Comparison of ENCODE assay signal across 8 cellular contexts in genomic region chr11:130166457-130166784, GRCh38. TPM values are rescaled to one million over a fixed set of nuclear protein-coding genes. Genes with fewer than 3 reads are reported as not detected.
A peak's percentile ranks its signal among the peaks of the same experiment; 100 is the strongest.
DNase-seq lines count a peak whose midpoint lies in the region; ATAC-seq lines count a peak whose summit lies in the region.

No MANE protein-coding gene starts in this region.

- no peak overlapping the region for H3K27ac Mint-ChIP-seq in activated CD4-positive, alpha-beta T cell treated with anti-CD3 and anti-CD28 coated beads for 36 hours
- H3K27ac Mint-ChIP-seq in stimulated activated naive CD8-positive, alpha-beta T cell treated with anti-CD3 and anti-CD28 coated beads, Interleukin-15, Interleukin-2, amounts not matched to agents 100 ng/mL and 50 ng/mL, for 24 hours = peak overlapping the region; percentile 59
- H3K27ac Mint-ChIP-seq in activated CD8-positive, alpha-beta T cell treated with anti-CD3 and anti-CD28 coated beads, Interleukin-2, amount 10 ng/mL, durations not matched to agents 7 days and 5 days = no peak overlapping the region

- no peaks in the 10 kb centered on the region for H3K9me3 ChIP-seq in esophagus (ENCODE audit: control insufficient read depth in 2 of 2, insufficient read depth in 1 of 2, low read depth in 1 of 2, low read length in 1 of 2)

- peak overlapping the region; percentile 87 to 95 for H3K27ac ChIP-seq in esophagus (ENCODE audit: low read depth in 2 of 2, low read length in 1 of 2)

- DNase-seq in activated CD4-positive, alpha-beta T cell treated with anti-CD3 and anti-CD28 coated beads for 36 hours = no peak
- DNase-seq in activated CD4-positive, alpha-beta T cell treated with anti-CD3 and anti-CD28 coated beads, Interleukin-2, amount 50 U/mL, for 48 hours = no peak
- DNase-seq in NCI-H524 (lab: John Stamatoyannopoulos, UW) (peak; percentile 69 to 83), Ammon's horn (ENCODE audit: low spot score) (no peak)
- DNase-seq in activated CD8-positive, alpha-beta T cell treated with anti-CD3 and anti-CD28 coated beads, Interleukin-2, amount 10 ng/mL, durations not matched to agents 7 days and 5 days = no peak

- no peaks in the 10 kb centered on the region for H3K9me3 Mint-ChIP-seq in activated CD4-positive, alpha-beta T cell treated with anti-CD3 and anti-CD28 coated beads for 36 hours (ENCODE audit: low read depth)
- no peaks in the 10 kb centered on the region for H3K9me3 Mint-ChIP-seq in stimulated activated naive CD8-positive, alpha-beta T cell treated with anti-CD3 and anti-CD28 coated beads, Interleukin-15, Interleukin-2, amounts not matched to agents 100 ng/mL and 50 ng/mL, for 24 hours
- no peaks in the 10 kb centered on the region for H3K9me3 Mint-ChIP-seq in activated CD8-positive, alpha-beta T cell treated with anti-CD3 and anti-CD28 coated beads, Interleukin-2, amount 10 ng/mL, durations not matched to agents 7 days and 5 days (ENCODE audit: insufficient read depth)

- no peaks in the 10 kb centered on the region for H3K36me3 Mint-ChIP-seq in activated CD4-positive, alpha-beta T cell treated with anti-CD3 and anti-CD28 coated beads for 36 hours (ENCODE audit: low read depth)
- H3K36me3 Mint-ChIP-seq in stimulated activated naive CD8-positive, alpha-beta T cell treated with anti-CD3 and anti-CD28 coated beads, Interleukin-15, Interleukin-2, amounts not matched to agents 100 ng/mL and 50 ng/mL, for 24 hours (ENCODE audit: low read depth) = no peaks in the 10 kb centered on the region
- no peaks in the 10 kb centered on the region for H3K36me3 Mint-ChIP-seq in activated CD8-positive, alpha-beta T cell treated with anti-CD3 and anti-CD28 coated beads, Interleukin-2, amount 10 ng/mL, durations not matched to agents 7 days and 5 days (ENCODE audit: low read depth)

- H3K4me3 ChIP-seq in esophagus (ENCODE audit: low read depth in 1 of 2, low read length in 2 of 2) = no peak overlapping the region

- no peaks in the 10 kb centered on the region for H3K27me3 ChIP-seq in esophagus (ENCODE audit: control insufficient read depth in 1 of 2, insufficient read depth in 2 of 2, low read length in 2 of 2)

- WGBS in esophagus, 2 donors = 32 to 56% methylated on average over 4 of the region's 4 CpGs

- H3K4me3 Mint-ChIP-seq in activated CD4-positive, alpha-beta T cell treated with anti-CD3 and anti-CD28 coated beads for 36 hours = no peak overlapping the region
- H3K4me3 Mint-ChIP-seq in stimulated activated naive CD8-positive, alpha-beta T cell treated with anti-CD3 and anti-CD28 coated beads, Interleukin-15, Interleukin-2, amounts not matched to agents 100 ng/mL and 50 ng/mL, for 24 hours = no peak overlapping the region
- no peak overlapping the region for H3K4me3 Mint-ChIP-seq in activated CD8-positive, alpha-beta T cell treated with anti-CD3 and anti-CD28 coated beads, Interleukin-2, amount 10 ng/mL, durations not matched to agents 7 days and 5 days

- POLR2A ChIA-PET in activated CD4-positive, alpha-beta T cell treated with anti-CD3 and anti-CD28 coated beads for 36 hours (lab: Charles Lee) = no interaction called here
- POLR2A ChIA-PET in activated CD8-positive, alpha-beta T cell treated with anti-CD3 and anti-CD28 coated beads, Interleukin-2, amount 10 ng/mL, durations not matched to agents 7 days and 5 days (lab: Charles Lee) = no interaction called here

- H3K4me1 Mint-ChIP-seq in activated CD4-positive, alpha-beta T cell treated with anti-CD3 and anti-CD28 coated beads for 36 hours = no peaks in the 10 kb centered on the region
- H3K4me1 Mint-ChIP-seq in stimulated activated naive CD8-positive, alpha-beta T cell treated with anti-CD3 and anti-CD28 coated beads, Interleukin-15, Interleukin-2, amounts not matched to agents 100 ng/mL and 50 ng/mL, for 24 hours (ENCODE audit: low read depth) = peaks cover 21% of the 10 kb centered on the region
- H3K4me1 Mint-ChIP-seq in activated CD8-positive, alpha-beta T cell treated with anti-CD3 and anti-CD28 coated beads, Interleukin-2, amount 10 ng/mL, durations not matched to agents 7 days and 5 days (ENCODE audit: low read depth) = no peaks in the 10 kb centered on the region

- peaks cover 38% of the 10 kb centered on the region for H3K27me3 Mint-ChIP-seq in activated CD4-positive, alpha-beta T cell treated with anti-CD3 and anti-CD28 coated beads for 36 hours
- H3K27me3 Mint-ChIP-seq in stimulated activated naive CD8-positive, alpha-beta T cell treated with anti-CD3 and anti-CD28 coated beads, Interleukin-15, Interleukin-2, amounts not matched to agents 100 ng/mL and 50 ng/mL, for 24 hours = peaks cover 61% of the 10 kb centered on the region
- H3K27me3 Mint-ChIP-seq in activated CD8-positive, alpha-beta T cell treated with anti-CD3 and anti-CD28 coated beads, Interleukin-2, amount 10 ng/mL, durations not matched to agents 7 days and 5 days (ENCODE audit: low read depth) = peaks cover 37% of the 10 kb centered on the region

- CTCF ChIA-PET in activated CD4-positive, alpha-beta T cell treated with anti-CD3 and anti-CD28 coated beads for 36 hours (lab: Charles Lee) = interaction anchor here (1.6 kb wide), 1 partner anchor 34 kb away, joined by 4 read pairs; no protein-coding TSS in a partner anchor
- CTCF ChIA-PET in activated CD8-positive, alpha-beta T cell treated with anti-CD3 and anti-CD28 coated beads, Interleukin-2, amount 10 ng/mL, durations not matched to agents 7 days and 5 days (lab: Charles Lee) = no interaction called here

- H3K36me3 ChIP-seq in esophagus (ENCODE audit: control insufficient read depth in 2 of 2, insufficient read depth in 2 of 2, low read length in 1 of 2) = peaks cover 0 to 6% of the 10 kb centered on the region in 2 donors

- H3K4me1 ChIP-seq in esophagus (ENCODE audit: control insufficient read depth in 2 of 2, insufficient read depth in 2 of 2, low read length in 1 of 2) = peaks cover 3 to 25% of the 10 kb centered on the region in 2 donors

- peak; percentile 42 for ATAC-seq in activated CD4-positive, alpha-beta T cell treated with anti-CD3 and anti-CD28 coated beads for 36 hours
- ATAC-seq in GM21737 (IDR thresholded peaks at IDR 0.05; ENCODE audit: unreplicated experiment) = no peak
- no peak for ATAC-seq in activated CD8-positive, alpha-beta T cell treated with anti-CD3 and anti-CD28 coated beads, Interleukin-2, amount 10 ng/mL, durations not matched to agents 7 days and 5 days

- intact Hi-C loops in activated CD4-positive, alpha-beta T cell treated with anti-CD3 and anti-CD28 coated beads for 36 hours (cut with DNase I, micrococcal nuclease) = no loop called here

RNA-seq across cellular contexts. Expression of gene ST14, which starts 6.8 kb away (rescaled TPM):
- not detected for total RNA-seq in activated CD4-positive, alpha-beta T cell treated with anti-CD3 and anti-CD28 coated beads for 36 hours
- 10 to 100 TPM; 69.6 to 86.4 TPM for polyA plus RNA-seq in esophagus
- not detected for total RNA-seq in activated CD8-positive, alpha-beta T cell treated with anti-CD3 and anti-CD28 coated beads, Interleukin-2, amount 10 ng/mL, durations not matched to agents 7 days and 5 days

Comparison
In these comparisons a context has a peak if more than half of its experiments do, and no peak if none do; other contexts are left out.
1. DNase-seq: peak in NCI-H524 (2 of 2); none in activated CD4-positive, alpha-beta T cell treated with anti-CD3 and anti-CD28 coated beads for 36 hours (single experiment), activated CD4-positive, alpha-beta T cell treated with anti-CD3 and anti-CD28 coated beads, Interleukin-2, amount 50 U/mL, for 48 hours (0 of 2), Ammon's horn (single experiment) and activated CD8-positive, alpha-beta T cell treated with anti-CD3 and anti-CD28 coated beads, Interleukin-2, amount 10 ng/mL, durations not matched to agents 7 days and 5 days (single experiment).